Comparison of ENCODE assay signal across 1 cellular context in the genomic region with DNA sequence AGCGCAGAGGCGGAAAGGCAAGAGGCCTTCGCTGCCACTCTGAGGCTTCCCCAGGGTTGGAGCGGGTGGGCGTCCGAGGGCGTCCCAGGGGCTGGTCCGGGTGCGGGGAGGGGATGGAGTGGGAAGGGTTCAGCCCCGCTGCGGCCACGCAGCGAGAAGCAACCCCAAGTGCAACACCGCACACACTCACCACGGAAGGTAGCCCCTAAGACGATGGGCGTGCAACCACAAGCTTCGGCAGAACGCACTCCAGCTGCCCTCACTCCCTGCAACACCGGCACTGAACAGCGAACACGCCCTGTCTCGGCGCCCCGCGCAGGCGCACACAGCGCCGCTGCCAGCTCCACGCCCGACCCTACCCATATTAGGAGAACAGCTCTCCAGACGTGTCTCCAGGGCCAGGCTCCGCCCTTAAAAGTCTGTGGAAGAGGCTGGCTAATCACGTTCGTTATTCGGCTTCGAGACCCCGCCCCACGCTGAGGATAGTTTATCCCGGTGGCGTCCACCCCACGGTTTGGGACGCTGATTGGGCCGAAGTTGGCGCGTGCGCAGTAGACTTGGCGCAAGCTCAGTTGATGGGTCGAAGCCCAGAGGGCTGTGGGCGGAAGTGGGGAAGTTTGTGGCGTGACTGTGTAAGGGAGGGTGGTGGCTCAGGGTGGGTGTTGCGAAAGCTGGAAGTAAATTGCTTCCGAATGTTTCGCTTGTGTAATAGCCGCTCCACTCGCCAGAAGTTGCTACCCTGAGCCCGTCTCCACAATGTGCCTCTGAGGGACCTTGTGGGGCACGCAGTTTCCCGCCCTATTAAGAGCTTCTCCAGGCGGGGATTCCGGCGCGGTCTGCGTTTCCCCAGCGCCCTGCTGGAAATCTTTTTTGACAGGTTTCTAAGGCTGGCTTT.
TF ChIP-seq lines count a peak whose summit lies in the region.

A gene (minus strand): TSS at position 300 of the 895 bp plus-strand sequence. CDS start 343 bp downstream, outside the sequence.

TF ChIP-seq in HepG2, 621 proteins besides CTCF, POLR2A, EP300 and RAD21 (continued from another document and continues in another):
- TF ChIP-seq, protein P1, sequence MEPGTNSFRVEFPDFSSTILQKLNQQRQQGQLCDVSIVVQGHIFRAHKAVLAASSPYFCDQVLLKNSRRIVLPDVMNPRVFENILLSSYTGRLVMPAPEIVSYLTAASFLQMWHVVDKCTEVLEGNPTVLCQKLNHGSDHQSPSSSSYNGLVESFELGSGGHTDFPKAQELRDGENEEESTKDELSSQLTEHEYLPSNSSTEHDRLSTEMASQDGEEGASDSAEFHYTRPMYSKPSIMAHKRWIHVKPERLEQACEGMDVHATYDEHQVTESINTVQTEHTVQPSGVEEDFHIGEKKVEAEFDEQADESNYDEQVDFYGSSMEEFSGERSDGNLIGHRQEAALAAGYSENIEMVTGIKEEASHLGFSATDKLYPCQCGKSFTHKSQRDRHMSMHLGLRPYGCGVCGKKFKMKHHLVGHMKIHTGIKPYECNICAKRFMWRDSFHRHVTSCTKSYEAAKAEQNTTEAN (CRISPR knock-in tag; conservative IDR thresholded peaks at IDR 0.05) = peak; percentile 81
- TF ChIP-seq, protein P2, sequence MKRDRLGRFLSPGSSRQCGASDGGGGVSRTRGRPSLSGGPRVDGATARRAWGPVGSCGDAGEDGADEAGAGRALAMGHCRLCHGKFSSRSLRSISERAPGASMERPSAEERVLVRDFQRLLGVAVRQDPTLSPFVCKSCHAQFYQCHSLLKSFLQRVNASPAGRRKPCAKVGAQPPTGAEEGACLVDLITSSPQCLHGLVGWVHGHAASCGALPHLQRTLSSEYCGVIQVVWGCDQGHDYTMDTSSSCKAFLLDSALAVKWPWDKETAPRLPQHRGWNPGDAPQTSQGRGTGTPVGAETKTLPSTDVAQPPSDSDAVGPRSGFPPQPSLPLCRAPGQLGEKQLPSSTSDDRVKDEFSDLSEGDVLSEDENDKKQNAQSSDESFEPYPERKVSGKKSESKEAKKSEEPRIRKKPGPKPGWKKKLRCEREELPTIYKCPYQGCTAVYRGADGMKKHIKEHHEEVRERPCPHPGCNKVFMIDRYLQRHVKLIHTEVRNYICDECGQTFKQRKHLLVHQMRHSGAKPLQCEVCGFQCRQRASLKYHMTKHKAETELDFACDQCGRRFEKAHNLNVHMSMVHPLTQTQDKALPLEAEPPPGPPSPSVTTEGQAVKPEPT (CRISPR knock-in tag; IDR thresholded peaks at IDR 0.05; ENCODE audit: low read depth) = no peak
- TF ChIP-seq, protein P3, sequence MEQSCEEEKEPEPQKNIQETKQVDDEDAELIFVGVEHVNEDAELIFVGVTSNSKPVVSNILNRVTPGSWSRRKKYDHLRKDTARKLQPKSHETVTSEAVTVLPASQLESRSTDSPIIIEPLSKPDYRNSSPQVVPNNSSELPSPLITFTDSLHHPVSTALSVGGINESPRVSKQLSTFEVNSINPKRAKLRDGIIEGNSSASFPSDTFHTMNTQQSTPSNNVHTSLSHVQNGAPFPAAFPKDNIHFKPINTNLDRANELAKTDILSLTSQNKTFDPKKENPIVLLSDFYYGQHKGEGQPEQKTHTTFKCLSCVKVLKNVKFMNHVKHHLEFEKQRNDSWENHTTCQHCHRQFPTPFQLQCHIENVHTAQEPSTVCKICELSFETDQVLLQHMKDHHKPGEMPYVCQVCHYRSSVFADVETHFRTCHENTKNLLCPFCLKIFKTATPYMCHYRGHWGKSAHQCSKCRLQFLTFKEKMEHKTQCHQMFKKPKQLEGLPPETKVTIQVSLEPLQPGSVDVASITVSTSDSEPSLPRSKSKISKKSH (CRISPR knock-in tag; IDR thresholded peaks at IDR 0.05; ENCODE audit: borderline replicate concordance) = peak; percentile 62; the same call in 1 of the 2 replicates
- TF ChIP-seq ZNF563 (CRISPR knock-in tag; IDR thresholded peaks at IDR 0.05) (no peak), ZFP1 (CRISPR knock-in tag; IDR thresholded peaks at IDR 0.05) (no peak), SSRP1 (CRISPR knock-in tag; IDR thresholded peaks at IDR 0.05) (no peak), SMAD3 (CRISPR knock-in tag; IDR thresholded peaks at IDR 0.05) (no peak), SATB2 (CRISPR knock-in tag; IDR thresholded peaks at IDR 0.05) (no peak), MIER2 (CRISPR knock-in tag; IDR thresholded peaks at IDR 0.05) (no peak), ZNF383 (CRISPR knock-in tag; IDR thresholded peaks at IDR 0.05; ENCODE audit: borderline replicate concordance) (no peak), NCOR1 (IDR thresholded peaks at IDR 0.05; ENCODE audit: borderline replicate concordance, low read length) (no peak), MAFF (IDR thresholded peaks at IDR 0.05; ENCODE audit: low read depth, low read length) (no peak), ZNF598 (CRISPR knock-in tag; IDR thresholded peaks at IDR 0.05; ENCODE audit: borderline replicate concordance) (no peak; the same call in 1 of the 2 replicates), MIXL1 (CRISPR knock-in tag; IDR thresholded peaks at IDR 0.05) (no peak), MXD4 (CRISPR knock-in tag; IDR thresholded peaks at IDR 0.05) (peak; percentile 49; the same call in 1 of the 2 replicates), RBAK (CRISPR knock-in tag; IDR thresholded peaks at IDR 0.05) (no peak), SRSF9 (IDR thresholded peaks at IDR 0.05; ENCODE audit: borderline replicate concordance, insufficient read depth, low read depth, low read length, poor library complexity, severe bottlenecking) (no peak), HNRNPUL1 (IDR thresholded peaks at IDR 0.05; ENCODE audit: low read depth, low read length) (no peak), ZNF296 (CRISPR knock-in tag; conservative IDR thresholded peaks at IDR 0.05) (no peak), KDM2A (CRISPR knock-in tag; IDR thresholded peaks at IDR 0.05; ENCODE audit: borderline replicate concordance, low read depth) (peak; percentile 48; the same call in 1 of the 2 replicates), ZNF572 (CRISPR knock-in tag; IDR thresholded peaks at IDR 0.05) (no peak), KLF12 (CRISPR knock-in tag; IDR thresholded peaks at IDR 0.05; ENCODE audit: borderline replicate concordance) (no peak), ZNF546 (CRISPR knock-in tag; conservative IDR thresholded peaks at IDR 0.05) (no peak), DNMT3B (CRISPR knock-in tag; conservative IDR thresholded peaks at IDR 0.05) (no peak), TBL1XR1 (IDR thresholded peaks at IDR 0.05; ENCODE audit: borderline replicate concordance, low read length, partially characterized antibody) (no peak), PAX8 (CRISPR knock-in tag; IDR thresholded peaks at IDR 0.05; ENCODE audit: borderline replicate concordance) (no peak), XBP1 (CRISPR knock-in tag; IDR thresholded peaks at IDR 0.05) (no peak), ZNF432 (CRISPR knock-in tag; IDR thresholded peaks at IDR 0.05; ENCODE audit: borderline replicate concordance) (no peak), KMT2A (CRISPR knock-in tag; IDR thresholded peaks at IDR 0.05) (0 out of 2 replicates have a peak, but pooled peaks have one; percentile 11)
- TF ChIP-seq, protein P4, sequence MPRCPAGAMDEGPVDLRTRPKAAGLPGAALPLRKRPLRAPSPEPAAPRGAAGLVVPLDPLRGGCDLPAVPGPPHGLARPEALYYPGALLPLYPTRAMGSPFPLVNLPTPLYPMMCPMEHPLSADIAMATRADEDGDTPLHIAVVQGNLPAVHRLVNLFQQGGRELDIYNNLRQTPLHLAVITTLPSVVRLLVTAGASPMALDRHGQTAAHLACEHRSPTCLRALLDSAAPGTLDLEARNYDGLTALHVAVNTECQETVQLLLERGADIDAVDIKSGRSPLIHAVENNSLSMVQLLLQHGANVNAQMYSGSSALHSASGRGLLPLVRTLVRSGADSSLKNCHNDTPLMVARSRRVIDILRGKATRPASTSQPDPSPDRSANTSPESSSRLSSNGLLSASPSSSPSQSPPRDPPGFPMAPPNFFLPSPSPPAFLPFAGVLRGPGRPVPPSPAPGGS (CRISPR knock-in tag; IDR thresholded peaks at IDR 0.05) = no peak; the same call in 1 of the 2 replicates
- TF ChIP-seq, protein P5, sequence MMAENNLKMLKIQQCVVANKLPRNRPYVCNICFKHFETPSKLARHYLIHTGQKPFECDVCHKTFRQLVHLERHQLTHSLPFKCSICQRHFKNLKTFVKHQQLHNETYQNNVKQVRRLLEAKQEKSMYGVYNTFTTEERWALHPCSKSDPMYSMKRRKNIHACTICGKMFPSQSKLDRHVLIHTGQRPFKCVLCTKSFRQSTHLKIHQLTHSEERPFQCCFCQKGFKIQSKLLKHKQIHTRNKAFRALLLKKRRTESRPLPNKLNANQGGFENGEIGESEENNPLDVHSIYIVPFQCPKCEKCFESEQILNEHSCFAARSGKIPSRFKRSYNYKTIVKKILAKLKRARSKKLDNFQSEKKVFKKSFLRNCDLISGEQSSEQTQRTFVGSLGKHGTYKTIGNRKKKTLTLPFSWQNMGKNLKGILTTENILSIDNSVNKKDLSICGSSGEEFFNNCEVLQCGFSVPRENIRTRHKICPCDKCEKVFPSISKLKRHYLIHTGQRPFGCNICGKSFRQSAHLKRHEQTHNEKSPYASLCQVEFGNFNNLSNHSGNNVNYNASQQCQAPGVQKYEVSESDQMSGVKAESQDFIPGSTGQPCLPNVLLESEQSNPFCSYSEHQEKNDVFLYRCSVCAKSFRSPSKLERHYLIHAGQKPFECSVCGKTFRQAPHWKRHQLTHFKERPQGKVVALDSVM (CRISPR knock-in tag; IDR thresholded peaks at IDR 0.05) = no peak
- TF ChIP-seq, protein P6, sequence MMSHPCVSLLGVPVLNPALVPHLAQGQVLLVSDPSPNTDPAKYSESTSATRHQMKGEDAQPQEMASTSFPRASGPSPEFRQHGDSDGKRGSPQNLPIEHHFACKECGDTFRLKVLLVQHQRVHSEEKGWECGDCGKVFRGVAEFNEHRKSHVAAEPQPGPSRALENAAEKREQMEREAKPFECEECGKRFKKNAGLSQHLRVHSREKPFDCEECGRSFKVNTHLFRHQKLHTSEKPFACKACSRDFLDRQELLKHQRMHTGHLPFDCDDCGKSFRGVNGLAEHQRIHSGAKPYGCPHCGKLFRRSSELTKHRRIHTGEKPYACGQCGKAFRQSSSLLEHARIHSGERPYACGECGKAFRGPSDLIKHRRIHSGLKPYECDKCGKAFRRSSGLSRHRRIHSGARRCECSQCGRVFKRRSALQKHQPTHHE (CRISPR knock-in tag; IDR thresholded peaks at IDR 0.05; ENCODE audit: borderline replicate concordance) = no peak; the same call in 1 of the 2 replicates
- TF ChIP-seq, protein P7, sequence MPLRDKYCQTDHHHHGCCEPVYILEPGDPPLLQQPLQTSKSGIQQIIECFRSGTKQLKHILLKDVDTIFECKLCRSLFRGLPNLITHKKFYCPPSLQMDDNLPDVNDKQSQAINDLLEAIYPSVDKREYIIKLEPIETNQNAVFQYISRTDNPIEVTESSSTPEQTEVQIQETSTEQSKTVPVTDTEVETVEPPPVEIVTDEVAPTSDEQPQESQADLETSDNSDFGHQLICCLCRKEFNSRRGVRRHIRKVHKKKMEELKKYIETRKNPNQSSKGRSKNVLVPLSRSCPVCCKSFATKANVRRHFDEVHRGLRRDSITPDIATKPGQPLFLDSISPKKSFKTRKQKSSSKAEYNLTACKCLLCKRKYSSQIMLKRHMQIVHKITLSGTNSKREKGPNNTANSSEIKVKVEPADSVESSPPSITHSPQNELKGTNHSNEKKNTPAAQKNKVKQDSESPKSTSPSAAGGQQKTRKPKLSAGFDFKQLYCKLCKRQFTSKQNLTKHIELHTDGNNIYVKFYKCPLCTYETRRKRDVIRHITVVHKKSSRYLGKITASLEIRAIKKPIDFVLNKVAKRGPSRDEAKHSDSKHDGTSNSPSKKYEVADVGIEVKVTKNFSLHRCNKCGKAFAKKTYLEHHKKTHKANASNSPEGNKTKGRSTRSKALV (CRISPR knock-in tag; IDR thresholded peaks at IDR 0.05) = 0 out of 2 replicates have a peak, but pooled peaks have one; percentile 43
- TF ChIP-seq, protein P8, sequence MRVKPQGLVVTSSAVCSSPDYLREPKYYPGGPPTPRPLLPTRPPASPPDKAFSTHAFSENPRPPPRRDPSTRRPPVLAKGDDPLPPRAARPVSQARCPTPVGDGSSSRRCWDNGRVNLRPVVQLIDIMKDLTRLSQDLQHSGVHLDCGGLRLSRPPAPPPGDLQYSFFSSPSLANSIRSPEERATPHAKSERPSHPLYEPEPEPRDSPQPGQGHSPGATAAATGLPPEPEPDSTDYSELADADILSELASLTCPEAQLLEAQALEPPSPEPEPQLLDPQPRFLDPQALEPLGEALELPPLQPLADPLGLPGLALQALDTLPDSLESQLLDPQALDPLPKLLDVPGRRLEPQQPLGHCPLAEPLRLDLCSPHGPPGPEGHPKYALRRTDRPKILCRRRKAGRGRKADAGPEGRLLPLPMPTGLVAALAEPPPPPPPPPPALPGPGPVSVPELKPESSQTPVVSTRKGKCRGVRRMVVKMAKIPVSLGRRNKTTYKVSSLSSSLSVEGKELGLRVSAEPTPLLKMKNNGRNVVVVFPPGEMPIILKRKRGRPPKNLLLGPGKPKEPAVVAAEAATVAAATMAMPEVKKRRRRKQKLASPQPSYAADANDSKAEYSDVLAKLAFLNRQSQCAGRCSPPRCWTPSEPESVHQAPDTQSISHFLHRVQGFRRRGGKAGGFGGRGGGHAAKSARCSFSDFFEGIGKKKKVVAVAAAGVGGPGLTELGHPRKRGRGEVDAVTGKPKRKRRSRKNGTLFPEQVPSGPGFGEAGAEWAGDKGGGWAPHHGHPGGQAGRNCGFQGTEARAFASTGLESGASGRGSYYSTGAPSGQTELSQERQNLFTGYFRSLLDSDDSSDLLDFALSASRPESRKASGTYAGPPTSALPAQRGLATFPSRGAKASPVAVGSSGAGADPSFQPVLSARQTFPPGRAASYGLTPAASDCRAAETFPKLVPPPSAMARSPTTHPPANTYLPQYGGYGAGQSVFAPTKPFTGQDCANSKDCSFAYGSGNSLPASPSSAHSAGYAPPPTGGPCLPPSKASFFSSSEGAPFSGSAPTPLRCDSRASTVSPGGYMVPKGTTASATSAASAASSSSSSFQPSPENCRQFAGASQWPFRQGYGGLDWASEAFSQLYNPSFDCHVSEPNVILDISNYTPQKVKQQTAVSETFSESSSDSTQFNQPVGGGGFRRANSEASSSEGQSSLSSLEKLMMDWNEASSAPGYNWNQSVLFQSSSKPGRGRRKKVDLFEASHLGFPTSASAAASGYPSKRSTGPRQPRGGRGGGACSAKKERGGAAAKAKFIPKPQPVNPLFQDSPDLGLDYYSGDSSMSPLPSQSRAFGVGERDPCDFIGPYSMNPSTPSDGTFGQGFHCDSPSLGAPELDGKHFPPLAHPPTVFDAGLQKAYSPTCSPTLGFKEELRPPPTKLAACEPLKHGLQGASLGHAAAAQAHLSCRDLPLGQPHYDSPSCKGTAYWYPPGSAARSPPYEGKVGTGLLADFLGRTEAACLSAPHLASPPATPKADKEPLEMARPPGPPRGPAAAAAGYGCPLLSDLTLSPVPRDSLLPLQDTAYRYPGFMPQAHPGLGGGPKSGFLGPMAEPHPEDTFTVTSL (CRISPR knock-in tag; IDR thresholded peaks at IDR 0.05; ENCODE audit: borderline replicate concordance) = no peak
